19 cellular contexts compared by ENCODE assay signal in genomic region chr5:72855821-72856220, GRCh38. TPM values are rescaled to one million over a fixed set of nuclear protein-coding genes. Genes with fewer than 3 reads are reported as not detected.
DNase-seq lines count a peak whose midpoint lies in the region; ATAC-seq and TF ChIP-seq lines count a peak whose summit lies in the region.
"Had no signal": no experiment of that assay in that cellular context is flagged by ENCODE, and none has a peak within 500 bp of the region (broad histone marks: within the 10 kb centered on the region; RNA-seq: fewer than 3 reads in every experiment).

No MANE protein-coding gene starts in this region.

- intact Hi-C loops in left ventricle myocardium inferior (cut with micrococcal nuclease) = no loop called here
- intact Hi-C loops in thyroid gland (cut with DNase I) = no loop called here

- H3K4me3 Mint-ChIP-seq in T-helper 17 cell = no peak overlapping the region
- H3K4me3 Mint-ChIP-seq: GM23338 had no signal

- peaks cover 3% of the 10 kb centered on the region for H3K4me1 ChIP-seq in cardiac muscle cell (ENCODE audit: low read depth)
- H3K4me1 ChIP-seq in left ventricle myocardium inferior = peaks cover 76% of the 10 kb centered on the region
- H3K4me1 ChIP-seq in mesodermal cell (ENCODE audit: control insufficient read depth, insufficient read depth, low read length, poor library complexity, severe bottlenecking) = peaks cover 3% of the 10 kb centered on the region
- peaks cover 24 to 28% of the 10 kb centered on the region in 2 donors for H3K4me1 ChIP-seq in thyroid gland

- H3K36me3 ChIP-seq in cardiac muscle cell (peaks cover 19% of the 10 kb centered on the region), left ventricle myocardium inferior (peaks cover 55% of the 10 kb centered on the region), mesodermal cell (ENCODE audit: control insufficient read depth, insufficient read depth, low read length) (peaks cover 67% of the 10 kb centered on the region), thyroid gland (peaks cover 10 to 18% of the 10 kb centered on the region in 2 donors)

- ATAC-seq in T-helper 17 cell = no peak
- ATAC-seq: GM23338, HCT116, Panc1 had no signal

- in situ Hi-C loops in GM13977 (cut with MboI; ENCODE audit: low pct_unique_long_range_greater_than_20kb, low sequenced_read_pairs, unreplicated experiment) = no loop called here

- H3K27me3 ChIP-seq in cardiac muscle cell (no peaks in the 10 kb centered on the region), left ventricle myocardium inferior (ENCODE audit: low read depth) (no peaks in the 10 kb centered on the region), thyroid gland (no peaks in the 10 kb centered on the region)
- H3K27me3 ChIP-seq: BE2C had no signal

- TF ChIP-seq POLR2A in thyroid gland (IDR thresholded peaks at IDR 0.05) = no peak

- peaks cover 30% of the 10 kb centered on the region for H3K4me1 Mint-ChIP-seq in T-helper 17 cell

- H3K4me3 ChIP-seq in cardiac muscle cell (no peak overlapping the region), left ventricle myocardium inferior (no peak overlapping the region), mesodermal cell (ENCODE audit: extremely low read depth, insufficient read depth, low read length, poor library complexity, severe bottlenecking) (no peak overlapping the region), thyroid gland (replicated peaks in 1 of 3) (no peak overlapping the region)
- H3K4me3 ChIP-seq: GM23338 had no signal

- H3K9me3 ChIP-seq in cardiac muscle cell (ENCODE audit: low read depth) (no peaks in the 10 kb centered on the region), left ventricle myocardium inferior (replicated peaks) (no peaks in the 10 kb centered on the region), T-helper 17 cell (ENCODE audit: control insufficient read depth, low read length, poor library complexity, severe bottlenecking) (no peaks in the 10 kb centered on the region), mesodermal cell (ENCODE audit: control insufficient read depth, low read length) (no peaks in the 10 kb centered on the region), thyroid gland (no peaks in the 10 kb centered on the region)
- H3K9me3 ChIP-seq: BE2C had no signal

- no peaks in the 10 kb centered on the region for H3K36me3 Mint-ChIP-seq in T-helper 17 cell (ENCODE audit: low read depth)

- H3K27ac ChIP-seq in cardiac muscle cell = peak overlapping the region; percentile 16
- H3K27ac ChIP-seq in left ventricle myocardium inferior (replicated peaks) = no peak overlapping the region
- peak overlapping the region; percentile 26 for H3K27ac ChIP-seq in mesodermal cell (ENCODE audit: low read depth, low read length, severe bottlenecking)
- H3K27ac ChIP-seq in thyroid gland = no peak overlapping the region
- H3K27ac ChIP-seq: KMS-11 had no signal

- TF ChIP-seq CTCF in cardiac muscle cell (IDR thresholded peaks at IDR 0.05; ENCODE audit: low read depth, low read length) = no peak
- TF ChIP-seq CTCF in left ventricle myocardium inferior (IDR thresholded peaks at IDR 0.05; ENCODE audit: borderline replicate concordance) = no peak
- no peak for TF ChIP-seq CTCF in thyroid gland (IDR thresholded peaks at IDR 0.05)
- TF ChIP-seq CTCF in GM13977 (IDR thresholded peaks at IDR 0.05; ENCODE audit: extremely low read depth, insufficient read depth, missing control alignments) = no peak

- DNase-seq in cardiac muscle cell (ENCODE audit: low read depth in 1 of 2, low spot score in 1 of 2) (no peak), left ventricle myocardium inferior (no peak), T-helper 17 cell (no peak), SIG-M5 treated with dmso at 0.1 percent for 504 hours (lab: John Stamatoyannopoulos, UW; ENCODE audit: unreplicated experiment) (no peak), thyroid gland (no peak), cerebellum (ENCODE audit: low spot score) (no peak), GM13977 (ENCODE audit: low spot score) (no peak)
- DNase-seq: BE2C, NCI-H1105, NCI-H2029 treated with DMSO at 0.1 percent for 48 hours, NCI-H226, NCI-H524, NCI-H82, SIG-M5 had no signal

- H3K27ac Mint-ChIP-seq in T-helper 17 cell = peak overlapping the region; percentile 11
- H3K27ac Mint-ChIP-seq: GM23338 had no signal

- H3K27me3 Mint-ChIP-seq in T-helper 17 cell = no peaks in the 10 kb centered on the region

- WGBS in mesodermal cell (ENCODE audit: insufficient coverage in 2 of 2), 2 experiments = 94 to 100% methylated on average over 2 of the region's 2 CpGs
- 98 to 100% methylated on average over 2 of the region's 2 CpGs for WGBS in thyroid gland, 2 donors

RNA-seq across cellular contexts. Expression of gene TNPO1, which starts 39.4 kb away (rescaled TPM):
- total RNA-seq in cardiac muscle cell = 112 and 195 TPM in 2 replicates
- polyA plus RNA-seq in cardiac muscle cell = 40.4 and 79.9 TPM in 2 replicates
- total RNA-seq in left ventricle myocardium inferior = 69.8 TPM
- total RNA-seq in T-helper 17 cell = 10 to 100 TPM; 66.3 to 73.2 TPM
- 254 TPM for polyA plus RNA-seq in mesodermal cell (2013, experiment 1 of 2)
- polyA plus RNA-seq in mesodermal cell (2013, experiment 2 of 2) = 260 TPM
- 100 to 1,000 TPM; 122 to 319 (median 206) TPM for total RNA-seq in thyroid gland
- 166 TPM for total RNA-seq in cerebellum

Comparison
In these comparisons a context has a peak if more than half of its experiments do, and no peak if none do; other contexts are left out.
1. H3K27ac ChIP-seq: peak in cardiac muscle cell (single experiment) and mesodermal cell (single experiment); none in left ventricle myocardium inferior (single experiment) and thyroid gland (0 of 3).